ENCODE assay signal across 17 cellular contexts in genomic region chr7:28291559-28291958, GRCh38.
DNase-seq lines count a peak whose midpoint lies in the region; ATAC-seq, FAIRE-seq and TF ChIP-seq lines count a peak whose summit lies in the region.
"Had no signal": no experiment of that assay in that cellular context is flagged by ENCODE, and none has a peak within 500 bp of the region (broad histone marks: within the 10 kb centered on the region; RNA-seq: fewer than 3 reads in every experiment).

No MANE protein-coding gene starts in this region.

- no peak for TF ChIP-seq CTCF in Calu3 (IDR thresholded peaks at IDR 0.05; ENCODE audit: unreplicated experiment)
- no peak for TF ChIP-seq CTCF in H1 (IDR thresholded peaks at IDR 0.05; ENCODE audit: control extremely low read depth in 1 of 3, insufficient read depth in 1 of 3, low read depth in 1 of 3, low read length in 3 of 3)

- H3K23ac ChIP-seq in H1 (ENCODE audit: insufficient read length) = no peak overlapping the region

- H3K4me3 Mint-ChIP-seq in Calu3 (ENCODE audit: low read depth, unreplicated experiment) = no peak overlapping the region
- H3K4me3 Mint-ChIP-seq in naive thymus-derived CD4-positive, alpha-beta T cell = no peak overlapping the region

- H3K9ac ChIP-seq in HUES48 (ENCODE audit: low read depth, low read length) (peak overlapping the region; percentile 52), H1 (replicated peaks in 1 of 4; ENCODE audit: extremely low read depth in 1 of 4, low read depth in 3 of 4, low read length in 3 of 4) (no peak overlapping the region)

- H3K4me3 ChIP-seq in HUES48 (ENCODE audit: low read depth, low read length) (peak overlapping the region; percentile 27; the same call in 1 of the 2 replicates), H1 (ENCODE audit: extremely low read depth in 1 of 4, insufficient read depth in 2 of 4, low read depth in 3 of 4, low read length in 4 of 4) (peak overlapping the region in 1 of 4 experiments; percentile 30; a peak in 1 of 8 replicates)
- H3K4me3 ChIP-seq in naive thymus-derived CD4-positive, alpha-beta T cell (ENCODE audit: low read length) = no peak overlapping the region

- no peaks in the 10 kb centered on the region for H3K79me2 ChIP-seq in H1 (ENCODE audit: control insufficient read depth in 1 of 2, insufficient read depth in 2 of 2, low read length in 2 of 2)

- intact Hi-C loops in Calu3 (cut with micrococcal nuclease; ENCODE audit: unreplicated experiment) = no loop called here
- intact Hi-C loops in naive thymus-derived CD4-positive, alpha-beta T cell (cut with micrococcal nuclease) = loop anchor here in 1 of 2 donors (10.0 kb wide), 1 partner anchor 563 kb away; no protein-coding TSS in a partner anchor

- H3K79me1 ChIP-seq in H1 (ENCODE audit: low read depth, low read length) = no peaks in the 10 kb centered on the region

- peak in 1 of 2 experiments; percentile 5; a peak in 1 of 4 replicates for TF ChIP-seq RAD21 in H1 (IDR thresholded peaks at IDR 0.05 in 1 of 2, conservative IDR thresholded peaks at IDR 0.05 in 1 of 2; ENCODE audit: low read depth in 2 of 2, low read length in 2 of 2)

- no peak overlapping the region for H2BK15ac ChIP-seq in H1 (ENCODE audit: low read length)

- peak overlapping the region; percentile 97; the same call in 1 of the 2 replicates for H2BK12ac ChIP-seq in H1 (ENCODE audit: low read depth, low read length)

- H3K4me1 ChIP-seq in HUES48 (ENCODE audit: control insufficient read depth, insufficient read depth, low read length) (peaks cover 57% of the 10 kb centered on the region), H1 (replicated peaks in 1 of 4; ENCODE audit: control insufficient read depth in 3 of 4, insufficient read depth in 4 of 4, low read length in 3 of 4) (peaks cover 0 to 30% (median 20%) of the 10 kb centered on the region in 4 experiments; a peak in 5 of 7 replicates)
- H3K4me1 ChIP-seq in naive thymus-derived CD4-positive, alpha-beta T cell (ENCODE audit: control insufficient read depth in 2 of 2, insufficient read depth in 2 of 2, low read length in 2 of 2) = no peaks in the 10 kb centered on the region
- H3K4me1 ChIP-seq: Caco-2 had no signal

- H3K9me3 ChIP-seq in HUES48 (ENCODE audit: control insufficient read depth, insufficient read depth, low read length) = no peaks in the 10 kb centered on the region
- no peaks in the 10 kb centered on the region for H3K9me3 ChIP-seq in H1 (ENCODE audit: insufficient read depth in 2 of 2, low read depth in 1 of 2, low read length in 1 of 2)
- no peaks in the 10 kb centered on the region for H3K9me3 ChIP-seq in naive thymus-derived CD4-positive, alpha-beta T cell (ENCODE audit: control insufficient read depth in 2 of 3, low read length in 3 of 3)
- H3K9me3 ChIP-seq: Caco-2 had no signal

- H4K91ac ChIP-seq in H1 (replicated peaks; ENCODE audit: insufficient read length, low read length) = peak overlapping the region; percentile 99

- no peak overlapping the region; the same call in 1 of the 2 replicates for H2BK20ac ChIP-seq in H1 (ENCODE audit: low read length)

- peak overlapping the region; percentile 93 for H2BK120ac ChIP-seq in H1 (replicated peaks; ENCODE audit: low read depth, low read length)

- no peak overlapping the region for H2AFZ ChIP-seq in H1 (ENCODE audit: low read length)

- no peaks in the 10 kb centered on the region for H3K9me3 Mint-ChIP-seq in Calu3 (ENCODE audit: low read depth, unreplicated experiment)
- no peaks in the 10 kb centered on the region for H3K9me3 Mint-ChIP-seq in naive thymus-derived CD4-positive, alpha-beta T cell

- CTCF ChIA-PET in Calu3 (lab: Charles Lee) = interaction anchor here (0.7 kb wide), 1 partner anchor 412 kb away, joined by 5 read pairs; no protein-coding TSS in a partner anchor
- CTCF ChIA-PET in H1 (lab: Charles Lee; ENCODE audit: partially characterized antibody) = interaction anchor here (0.6 to 2.5 kb wide), 4 partner anchors 10 to 421 kb away, joined by 3 to 11 read pairs (median 4); no protein-coding TSS in a partner anchor
- CTCF ChIA-PET in naive thymus-derived CD4-positive, alpha-beta T cell (lab: Charles Lee) = no interaction called here

- H3K27me3 Mint-ChIP-seq in Calu3 (ENCODE audit: unreplicated experiment) = no peaks in the 10 kb centered on the region
- peaks cover 9 to 23% (median 14%) of the 10 kb centered on the region in 5 donors for H3K27me3 Mint-ChIP-seq in naive thymus-derived CD4-positive, alpha-beta T cell

- H3K36me3 ChIP-seq in HUES48 (ENCODE audit: control insufficient read depth, insufficient read depth, low read length) (no peaks in the 10 kb centered on the region), H1 (ENCODE audit: control insufficient read depth in 2 of 4, insufficient read depth in 4 of 4, low read length in 3 of 4) (no peaks in the 10 kb centered on the region)
- no peaks in the 10 kb centered on the region for H3K36me3 ChIP-seq in naive thymus-derived CD4-positive, alpha-beta T cell (ENCODE audit: control insufficient read depth in 2 of 3, insufficient read depth in 3 of 3, low read length in 3 of 3)

- POLR2A ChIA-PET in H1 (lab: Charles Lee; ENCODE audit: partially characterized antibody) = interaction anchor here (0.5 to 0.9 kb wide), 3 partner anchors 10 to 1753 kb away, joined by 3 to 4 read pairs (median 4); no protein-coding TSS in a partner anchor
- POLR2A ChIA-PET in naive thymus-derived CD4-positive, alpha-beta T cell (lab: Charles Lee) = no interaction called here

- H4K20me1 ChIP-seq in H1 (replicated peaks in 1 of 2; ENCODE audit: control insufficient read depth in 1 of 2, insufficient read depth in 2 of 2, low read length in 2 of 2) = no peaks in the 10 kb centered on the region

- BruUV-seq in Calu3 (replicated peaks; lab: Mats Ljungman, UMichigan) = no TSS peak

- no peaks in the 10 kb centered on the region for H3K36me3 Mint-ChIP-seq in Calu3 (ENCODE audit: insufficient read depth, unreplicated experiment)
- H3K36me3 Mint-ChIP-seq in naive thymus-derived CD4-positive, alpha-beta T cell = peaks cover 0 to 4% (median 0%) of the 10 kb centered on the region in 5 donors
- H3K36me3 Mint-ChIP-seq: CD14-positive monocyte had no signal

- DNase-seq in Calu3 (no peak), H1 (ENCODE audit: low read depth in 1 of 2, low spot score in 2 of 2) (peak; percentile 70 to 92), left kidney (ENCODE audit: low read depth, low spot score) (peak; percentile 12), G401 (ENCODE audit: low spot score) (no peak)
- no peak for DNase-seq in naive thymus-derived CD4-positive, alpha-beta T cell
- DNase-seq: Caco-2, DMS53, Kasumi-1, NCI-H1930, NCI-H2171 treated with DMSO at 0.1 percent for 48 hours, SHP77 treated with DMSO at 0.1 percent for 48 hours had no signal

- FAIRE-seq in H1 (lab: Jason Lieb, UNC) = peak; percentile 96
- FAIRE-seq: G401.6, GM12891, H54 had no signal

- no peak overlapping the region for H3K14ac ChIP-seq in H1 (ENCODE audit: insufficient read length)

- H2AK5ac ChIP-seq in H1 (ENCODE audit: low read depth, low read length) = no peak overlapping the region

- no peaks in the 10 kb centered on the region for H3K27me3 ChIP-seq in HUES48 (ENCODE audit: control insufficient read depth, insufficient read depth, low read length)
- H3K27me3 ChIP-seq in H1 (replicated peaks in 1 of 4; ENCODE audit: control insufficient read depth in 3 of 4, extremely low read depth in 1 of 4, insufficient read depth in 3 of 4, low read length in 3 of 4) = no peaks in the 10 kb centered on the region
- H3K27me3 ChIP-seq in naive thymus-derived CD4-positive, alpha-beta T cell (ENCODE audit: control insufficient read depth in 2 of 2, insufficient read depth in 2 of 2, low read length in 2 of 2) = no peaks in the 10 kb centered on the region

- no peak for TF ChIP-seq POLR2A in H1 (IDR thresholded peaks at IDR 0.05; ENCODE audit: control extremely low read depth in 1 of 2, low read depth in 2 of 2, low read length in 2 of 2)

- peak in 1 of 2 experiments; percentile 94; a peak in 1 of 3 replicates for TF ChIP-seq EP300 in H1 (IDR thresholded peaks at IDR 0.05; ENCODE audit: borderline replicate concordance in 1 of 2, low read depth in 2 of 2, low read length in 2 of 2)

- peaks cover 25% of the 10 kb centered on the region for H3K4me1 Mint-ChIP-seq in Calu3 (ENCODE audit: low read depth, unreplicated experiment)
- peaks cover 0 to 3% (median 0%) of the 10 kb centered on the region in 7 donors for H3K4me1 Mint-ChIP-seq in naive thymus-derived CD4-positive, alpha-beta T cell

- in situ Hi-C loops in G401 (cut with HindIII; ENCODE audit: low sequenced_read_pairs) = no loop called here

- H3K27ac Mint-ChIP-seq in Calu3 (ENCODE audit: unreplicated experiment) = peak overlapping the region; percentile 3
- H3K27ac Mint-ChIP-seq in naive thymus-derived CD4-positive, alpha-beta T cell = no peak overlapping the region

- H3K27ac ChIP-seq in HUES48 (ENCODE audit: low read depth, low read length) (peak overlapping the region; percentile 83), H1 (ENCODE audit: low read depth, low read length) (peak overlapping the region; percentile 64; the same call in 1 of the 2 replicates)
- H3K27ac ChIP-seq in naive thymus-derived CD4-positive, alpha-beta T cell (ENCODE audit: low read depth, low read length) = no peak overlapping the region

- no peak for ATAC-seq in naive thymus-derived CD4-positive, alpha-beta T cell
- no peak for ATAC-seq in HG02973 (IDR thresholded peaks at IDR 0.05; ENCODE audit: unreplicated experiment)

- peak overlapping the region; percentile 99; the same call in 1 of the 2 replicates for H2BK5ac ChIP-seq in H1 (ENCODE audit: low read depth, low read length)

- peak overlapping the region; percentile 44 to 58 for H3K4me2 ChIP-seq in H1 (ENCODE audit: insufficient read depth in 1 of 2, low read depth in 2 of 2, low read length in 2 of 2)

- H4K5ac ChIP-seq in H1 (ENCODE audit: insufficient read length, low read depth, low read length) = no peak overlapping the region

- no peaks in the 10 kb centered on the region for H3K23me2 ChIP-seq in H1 (ENCODE audit: low read depth, low read length)

- peak overlapping the region; percentile 54; the same call in 1 of the 2 replicates for H3K18ac ChIP-seq in H1 (ENCODE audit: extremely low read depth, low read length)

- H3K4ac ChIP-seq in H1 (replicated peaks; ENCODE audit: insufficient read length, low read depth, low read length) = no peak overlapping the region

- WGBS in H1 (ENCODE audit: extremely low coverage in 1 of 2, insufficient coverage in 1 of 2, insufficient read length in 1 of 2, insufficient replicate concordance in 2 of 2, low coverage in 1 of 2, low lambda C conversion rate in 2 of 2, missing lambda C conversion rate in 1 of 2), 2 experiments = 3% methylated on average over 4 of the region's 4 CpGs; no CpG with 5 or more reads in 1 of the 2 experiments

- H3K56ac ChIP-seq in H1 (replicated peaks; ENCODE audit: insufficient read length, low read depth, low read length) = peak overlapping the region; percentile 24

- H4K8ac ChIP-seq in H1 (ENCODE audit: extremely low read depth, insufficient read depth, low read length) = no peak overlapping the region

TF ChIP-seq in H1, 55 proteins besides CTCF, POLR2A, EP300 and RAD21 (continues in another document):
- TF ChIP-seq HDAC6 (IDR thresholded peaks at IDR 0.05; ENCODE audit: low read depth, low read length) = no peak

Comparison
In these comparisons a context has a peak if more than half of its experiments do, and no peak if none do; other contexts are left out.
1. DNase-seq: peak in H1 (2 of 2) and left kidney (single experiment); none in Calu3 (single experiment), naive thymus-derived CD4-positive, alpha-beta T cell (0 of 9) and G401 (single experiment).